ENCODE assay signal across 7 cellular contexts in genomic region chr11:44133335-44133946, GRCh38. TPM values are rescaled to one million over a fixed set of nuclear protein-coding genes. Genes with fewer than 3 reads are reported as not detected.
DNase-seq lines count a peak whose midpoint lies in the region; ATAC-seq and TF ChIP-seq lines count a peak whose summit lies in the region.

No MANE protein-coding gene starts in this region.

- H3K27me3 ChIP-seq in breast epithelium (no peaks in the 10 kb centered on the region), lung (ENCODE audit: control insufficient read depth, insufficient read depth) (no peaks in the 10 kb centered on the region)

- H3K27ac ChIP-seq in breast epithelium (no peak overlapping the region), lung (ENCODE audit: low read depth in 1 of 2, low read length in 1 of 2) (no peak overlapping the region)

- H3K4me1 ChIP-seq in breast epithelium (no peaks in the 10 kb centered on the region), lung (ENCODE audit: control insufficient read depth in 2 of 2, insufficient read depth in 2 of 2, low read length in 2 of 2) (peaks cover 0 to 2% of the 10 kb centered on the region in 2 donors)

- no peak for ATAC-seq in lung (ENCODE audit: insufficient read depth, low FRiP score)
- no peak for ATAC-seq in GM21515 (IDR thresholded peaks at IDR 0.05; ENCODE audit: unreplicated experiment)

- TF ChIP-seq POLR2A in breast epithelium (IDR thresholded peaks at IDR 0.05) (no peak), lower leg skin (IDR thresholded peaks at IDR 0.05) (no peak)

- H3K4me3 ChIP-seq in breast epithelium = no peak overlapping the region
- H3K4me3 ChIP-seq in lung = no peak overlapping the region
- H3K4me3 ChIP-seq in lower leg skin (ENCODE audit: low read depth, poor library complexity, severe bottlenecking) = no peak overlapping the region

- TF ChIP-seq CTCF in GM12872 (IDR thresholded peaks at IDR 0.05; ENCODE audit: insufficient read depth, low read depth, low read length) (peak; percentile 64), breast epithelium (IDR thresholded peaks at IDR 0.05) (peak in 2 of 3 donors; percentile 39 to 54), lung (IDR thresholded peaks at IDR 0.05; ENCODE audit: control extremely low read depth, extremely low read depth) (peak; percentile 2), lower leg skin (IDR thresholded peaks at IDR 0.05) (no peak)

- H3K36me3 ChIP-seq in breast epithelium (peaks cover under 1% of the 10 kb centered on the region), lung (ENCODE audit: control insufficient read depth in 2 of 2, insufficient read depth in 2 of 2, low read length in 2 of 2) (peaks cover 18 to 19% of the 10 kb centered on the region in 2 donors)

- peak; percentile 6 for DNase-seq in NCI-H1694 (lab: John Stamatoyannopoulos, UW)
- no peak for DNase-seq in breast epithelium (ENCODE audit: low spot score in 2 of 2)
- no peak for DNase-seq in lung (ENCODE audit: low spot score)
- no peak for DNase-seq in activated naive CD4-positive, alpha-beta T cell (lab: John Stamatoyannopoulos, UW)
- no peak for DNase-seq in lower leg skin (ENCODE audit: low spot score in 2 of 2)

- 89 to 100% methylated on average over 1 of the region's 1 CpG for WGBS in lung, 2 donors
- 90 to 91% methylated on average over 1 of the region's 1 CpG for WGBS in lower leg skin, 2 donors

- intact Hi-C loops in breast epithelium (cut with DNase I; ENCODE audit: low total_unique reads) = no loop called here
- intact Hi-C loops in lower leg skin (cut with DNase I; ENCODE audit: low total_unique reads) = no loop called here

- no peaks in the 10 kb centered on the region for H3K9me3 ChIP-seq in breast epithelium
- no peaks in the 10 kb centered on the region for H3K9me3 ChIP-seq in lung (ENCODE audit: control insufficient read depth in 2 of 2, insufficient read depth in 1 of 2, low read length in 1 of 2)

RNA-seq across cellular contexts. Expression of gene EXT2, which starts 38.0 kb away (rescaled TPM):
- total RNA-seq in breast epithelium (100 to 1,000 TPM in 1 of 3 donors, 10 to 100 TPM in 2; 82.1 to 108 (median 96.9) TPM), lung (10 to 100 TPM; 51.2 to 95.3 TPM), lower leg skin (10 to 100 TPM; 46.6 to 72.6 (median 68.8) TPM)
- 10 to 100 TPM; 18.0 to 40.7 TPM for polyA plus RNA-seq in lung

Comparison
In these comparisons a context has a peak if more than half of its experiments do, and no peak if none do; other contexts are left out.
1. CTCF ChIP-seq: peak in GM12872 (single experiment), breast epithelium (2 of 3) and lung (single experiment); none in lower leg skin (0 of 3).